ENCODE assay signal across 9 cellular contexts in the genomic region with DNA sequence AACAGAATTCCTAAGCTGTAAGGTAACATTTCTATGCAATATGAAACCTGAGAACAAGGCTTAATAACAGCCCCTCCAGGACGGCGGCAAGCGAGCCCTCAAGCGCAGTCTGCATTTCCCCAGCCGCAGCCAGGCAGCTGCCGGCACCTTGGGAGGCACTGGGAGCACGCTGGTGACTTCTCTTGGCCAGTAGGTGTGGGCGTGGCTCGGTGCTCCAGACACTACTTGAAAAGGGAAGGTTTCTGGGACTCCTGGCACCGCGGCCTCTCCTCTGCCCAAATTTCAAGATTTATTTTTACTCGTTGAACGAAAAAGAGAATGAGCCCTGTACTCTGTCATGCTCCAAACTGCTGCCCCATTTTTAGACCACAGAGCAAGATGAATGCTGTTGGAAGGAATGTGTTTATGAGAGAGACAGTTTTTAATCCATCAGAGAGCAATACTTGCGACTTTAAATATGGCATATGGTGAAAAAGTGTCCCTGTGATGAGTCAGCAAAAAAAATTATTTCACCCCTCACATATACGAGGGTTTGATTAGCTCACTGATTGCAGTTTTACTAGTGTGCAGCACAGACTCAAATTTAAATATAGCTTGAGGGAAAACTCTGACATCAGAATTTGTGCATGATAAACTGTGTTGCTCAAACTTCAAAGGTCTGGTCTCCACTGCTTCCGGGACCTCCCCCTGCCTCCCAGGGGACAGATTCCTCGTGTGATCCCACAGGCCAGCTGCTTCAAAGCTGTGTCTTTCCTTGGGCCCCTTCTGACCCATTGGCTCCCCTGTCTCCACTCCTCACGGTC.
DNase-seq lines count a peak whose midpoint lies in the region; TF ChIP-seq lines count a peak whose summit lies in the region.
"Had no signal": no experiment of that assay in that cellular context is flagged by ENCODE, and none has a peak within 500 bp of the region (broad histone marks: within the 10 kb centered on the region; RNA-seq: fewer than 3 reads in every experiment).

No MANE protein-coding gene starts in this region.

- TF ChIP-seq CTCF in H9 (conservative IDR thresholded peaks at IDR 0.05) (no peak), hepatocyte (IDR thresholded peaks at IDR 0.05; ENCODE audit: poor library complexity) (no peak), smooth muscle cell (IDR thresholded peaks at IDR 0.05; ENCODE audit: borderline replicate concordance, insufficient read depth, poor library complexity, severe bottlenecking) (no peak), GM10248 (IDR thresholded peaks at IDR 0.05; ENCODE audit: control extremely low read depth, extremely low read depth, low read depth, missing control alignments) (no peak)

- H4K20me1 ChIP-seq in H9 (ENCODE audit: control insufficient read depth, insufficient read depth, insufficient read length): no peaks in the 10 kb centered on the region
- H4K20me1 ChIP-seq in hepatocyte (ENCODE audit: insufficient read depth, poor library complexity, severe bottlenecking): no peaks in the 10 kb centered on the region
- H4K20me1 ChIP-seq in smooth muscle cell (ENCODE audit: low read depth): no peaks in the 10 kb centered on the region

- no peak overlapping the region for H3T11ph ChIP-seq in H9 (ENCODE audit: low read length)

- H3K9me3 Mint-ChIP-seq in H9: peaks cover 12 to 23% of the 10 kb centered on the region in 2 experiments

- H3K4me3 ChIP-seq in hepatocyte (no peak overlapping the region), smooth muscle cell (no peak overlapping the region)
- H3K4me3 ChIP-seq: right lobe of liver had no signal

- H3K27ac ChIP-seq in H9 (ENCODE audit: insufficient read length, low read depth, low read length) (no peak overlapping the region), hepatocyte (peak overlapping the region; percentile 83), smooth muscle cell (ENCODE audit: low read depth) (peak overlapping the region; percentile 100)

- no peak overlapping the region for H2BK20ac ChIP-seq in H9 (ENCODE audit: low read depth, low read length, poor library complexity, severe bottlenecking)

- H3K4me2 ChIP-seq in H9 (ENCODE audit: insufficient read depth, insufficient read length, low read length) (no peak overlapping the region), hepatocyte (peak overlapping the region; percentile 58), smooth muscle cell (peak overlapping the region; percentile 76)

- H3K36me3 ChIP-seq in hepatocyte (replicated peaks; ENCODE audit: insufficient read depth, low read depth): no peaks in the 10 kb centered on the region
- no peaks in the 10 kb centered on the region for H3K36me3 ChIP-seq in smooth muscle cell (ENCODE audit: low read depth)
- H3K36me3 ChIP-seq: right lobe of liver had no signal

- peaks cover 62% of the 10 kb centered on the region for H3F3A ChIP-seq in smooth muscle cell (ENCODE audit: low read depth)

- H3K14ac ChIP-seq in H9 (ENCODE audit: insufficient read depth, low read length): no peak overlapping the region; the same call in 1 of the 2 replicates

- H3K27me3 ChIP-seq in H9 (ENCODE audit: insufficient read depth, low read length) (no peaks in the 10 kb centered on the region), hepatocyte (no peaks in the 10 kb centered on the region), smooth muscle cell (ENCODE audit: low read depth) (no peaks in the 10 kb centered on the region)
- H3K27me3 ChIP-seq: right lobe of liver had no signal

- H2BK5ac ChIP-seq in H9 (ENCODE audit: insufficient read length, low read length): no peak overlapping the region

- H3K27ac Mint-ChIP-seq in H9: peak overlapping the region; percentile 3 to 49 (median 44); a peak in 3 of 7 replicates

- H3K36me3 Mint-ChIP-seq in H9 (ENCODE audit: insufficient read depth in 1 of 3, low read depth in 3 of 3): peaks cover 22 to 30% (median 22%) of the 10 kb centered on the region in 3 experiments

- H2BK12ac ChIP-seq in H9 (ENCODE audit: insufficient read length, low read depth, low read length): no peak overlapping the region

- POLR2A ChIA-PET in GM10248 (lab: Yijun Ruan, JAX): no interaction called here

- peaks cover 31 to 33% of the 10 kb centered on the region in 2 experiments for H3K4me1 Mint-ChIP-seq in H9

- H3K4me1 ChIP-seq in H9 (ENCODE audit: insufficient read depth, low read length): peaks cover 11% of the 10 kb centered on the region; the same call in 1 of the 2 replicates
- H3K4me1 ChIP-seq in hepatocyte (ENCODE audit: insufficient read depth): peaks cover 20% of the 10 kb centered on the region
- H3K4me1 ChIP-seq in smooth muscle cell (ENCODE audit: low read depth): peaks cover 57% of the 10 kb centered on the region
- H3K4me1 ChIP-seq: right lobe of liver had no signal

- H3K79me2 ChIP-seq in H9 (ENCODE audit: insufficient read depth, low read length) (no peaks in the 10 kb centered on the region), hepatocyte (peaks cover 8% of the 10 kb centered on the region), smooth muscle cell (ENCODE audit: low read depth) (peaks cover 56% of the 10 kb centered on the region)

- H3K79me1 ChIP-seq in H9 (ENCODE audit: insufficient read depth, low read depth, low read length, poor library complexity, severe bottlenecking): no peaks in the 10 kb centered on the region

- WGBS in H9 (ENCODE audit: extremely low coverage, insufficient read length, low lambda C conversion rate): no CpG with 5 or more reads among the region's 18 CpGs
- 45% methylated on average over 18 of the region's 18 CpGs for WGBS in hepatocyte (ENCODE audit: low lambda C conversion rate, missing lambda C conversion rate)
- 9% methylated on average over 18 of the region's 18 CpGs for WGBS in smooth muscle cell (ENCODE audit: low lambda C conversion rate)

- H3K9ac ChIP-seq in H9 (ENCODE audit: extremely low read depth, insufficient read length, low read length): no peak overlapping the region
- H3K9ac ChIP-seq in smooth muscle cell (ENCODE audit: low read depth): peak overlapping the region; percentile 94

- H2BK120ac ChIP-seq in H9 (ENCODE audit: low read depth, low read length, poor library complexity, severe bottlenecking): no peak overlapping the region

- H3K9me2 ChIP-seq in hepatocyte (replicated peaks; ENCODE audit: insufficient read depth): no peaks in the 10 kb centered on the region

- H2AFZ ChIP-seq in H9 (ENCODE audit: low read length) (no peak overlapping the region), hepatocyte (no peak overlapping the region), smooth muscle cell (ENCODE audit: low read depth) (no peak overlapping the region)

- H4K91ac ChIP-seq in H9 (ENCODE audit: insufficient read length, low read depth, low read length): no peak overlapping the region

- no peaks in the 10 kb centered on the region for H3K23me2 ChIP-seq in H9 (ENCODE audit: insufficient read length, low read depth, low read length, poor library complexity, severe bottlenecking)

- no peaks in the 10 kb centered on the region for H3K9me3 ChIP-seq in H9 (ENCODE audit: control insufficient read depth, low read depth, low read length)
- H3K9me3 ChIP-seq in hepatocyte (ENCODE audit: low read depth): no peaks in the 10 kb centered on the region
- H3K9me3 ChIP-seq in smooth muscle cell (replicated peaks; ENCODE audit: low read depth): no peaks in the 10 kb centered on the region
- H3K9me3 ChIP-seq: right lobe of liver had no signal

- H3K18ac ChIP-seq in H9 (ENCODE audit: insufficient read length, low read depth, low read length): no peak overlapping the region

- H2BK15ac ChIP-seq in H9 (ENCODE audit: low read depth, low read length): no peak overlapping the region

- no peak overlapping the region for H3K23ac ChIP-seq in H9 (ENCODE audit: insufficient read length, low read depth, low read length)

- H2AK5ac ChIP-seq in H9 (ENCODE audit: insufficient read length, low read length): no peak overlapping the region

- H4K8ac ChIP-seq in H9 (replicated peaks; ENCODE audit: insufficient read length, low read depth, low read length): no peak overlapping the region

- no peak overlapping the region for H4K5ac ChIP-seq in H9 (ENCODE audit: insufficient read length, low read depth, low read length)

- no peak overlapping the region for H3K4ac ChIP-seq in H9 (ENCODE audit: low read depth, low read length)

- no peaks in the 10 kb centered on the region; the same call in 1 of the 2 replicates for H3K27me3 Mint-ChIP-seq in H9 (ENCODE audit: low read depth)

- CTCF ChIA-PET in GM10248 (lab: Yijun Ruan, JAX): interaction anchor here (1.4 kb wide), 1 partner anchor 13 kb away, joined by 3 read pairs; no protein-coding TSS in a partner anchor

- no peak overlapping the region for H3K56ac ChIP-seq in H9 (ENCODE audit: insufficient read length, low read depth, low read length)

- no peak overlapping the region for H3K4me3 Mint-ChIP-seq in H9

- DNase-seq in H9: peak; percentile 66
- DNase-seq in amniotic stem cell (lab: John Stamatoyannopoulos, UW): peak; percentile 50
- peak; percentile 43 for DNase-seq in hepatocyte (ENCODE audit: low spot score)
- DNase-seq in smooth muscle cell (lab: John Stamatoyannopoulos, UW; ENCODE audit: unreplicated experiment): no peak
- DNase-seq in GM10248 (ENCODE audit: extremely low spot score): no peak
- DNase-seq in NCI-H774 (lab: John Stamatoyannopoulos, UW): no peak
- no peak for DNase-seq in HuH-7.5 (ENCODE audit: low spot score)
- DNase-seq in middle frontal gyrus (ENCODE audit: extremely low spot score, low spot score): no peak
- DNase-seq: right lobe of liver had no signal

Comparison
In these comparisons a context has a peak if more than half of its experiments do, and no peak if none do; other contexts are left out.
1. DNase-seq: peak in H9 (single experiment), amniotic stem cell (single experiment) and hepatocyte (single experiment); none in smooth muscle cell (single experiment), GM10248 (single experiment), NCI-H774 (single experiment), HuH-7.5 (single experiment) and middle frontal gyrus (single experiment).